ENCODE assay signal across 29 cellular contexts in the genomic region with DNA sequence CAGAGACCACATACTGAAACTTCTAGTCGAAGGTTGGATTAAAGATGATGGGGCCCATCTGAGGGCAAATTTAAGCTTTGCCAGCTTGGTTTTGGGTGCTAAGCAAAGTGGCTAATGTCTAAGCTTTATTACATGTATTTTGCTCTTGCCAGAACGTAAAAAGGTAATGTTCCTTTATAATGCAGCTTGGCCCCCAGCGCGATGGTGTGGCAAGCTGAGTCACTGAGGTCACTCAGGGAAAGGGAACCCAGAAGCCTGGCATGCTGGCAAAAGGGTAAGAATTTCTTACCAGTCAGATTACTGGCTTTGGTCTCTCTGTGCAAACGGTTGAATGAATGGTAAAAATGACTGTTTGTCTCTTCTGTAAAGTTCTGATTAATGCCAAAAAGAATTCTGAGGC.
"Had no signal": no experiment of that assay in that cellular context is flagged by ENCODE, and none has a peak within 500 bp of the region (broad histone marks: within the 10 kb centered on the region; RNA-seq: fewer than 3 reads in every experiment).

No MANE protein-coding gene starts in this region.

- H3K36me3 ChIP-seq: left lung, lower lobe of right lung, neutrophil, ovary, right atrium auricular region, right lobe of liver, spleen, tibial nerve, uterus had no signal

- H3K4me1 ChIP-seq: left lung, lower lobe of right lung, neural progenitor cell, right atrium auricular region, right lobe of liver, spleen, tibial nerve, uterus had no signal

- H3K9me3 ChIP-seq: neutrophil, ovary, right lobe of liver, uterus had no signal

- H3K27me3 ChIP-seq: left lung, neural progenitor cell, neutrophil, ovary, right atrium auricular region, right lobe of liver, spleen, tibial nerve, uterus had no signal

- H3K4me3 Mint-ChIP-seq: immature natural killer cell; naive B cell; natural killer cell; nephron progenitor cell; neural progenitor cell; stimulated activated effector memory CD8-positive, alpha-beta T cell treated with anti-CD3 and anti-CD28 coated beads, Interleukin-12 subunit alpha, Interleukin-12 subunit beta, amount 100 ng/mL, for 72 hours; stimulated activated naive CD8-positive, alpha-beta T cell treated with anti-CD3 and anti-CD28 coated beads, Interleukin-15, Interleukin-2, amounts not matched to agents 100 ng/mL and 50 ng/mL, for 24 hours; type B pancreatic cell had no signal

- H3K4me1 Mint-ChIP-seq: immature natural killer cell; naive B cell; natural killer cell; nephron progenitor cell; neural progenitor cell; stimulated activated effector memory CD8-positive, alpha-beta T cell treated with anti-CD3 and anti-CD28 coated beads, Interleukin-12 subunit alpha, Interleukin-12 subunit beta, amount 100 ng/mL, for 72 hours had no signal

- H3K27ac Mint-ChIP-seq: immature natural killer cell; naive B cell; natural killer cell; nephron progenitor cell; neural progenitor cell; progenitor cell of endocrine pancreas; stimulated activated effector memory CD8-positive, alpha-beta T cell treated with anti-CD3 and anti-CD28 coated beads, Interleukin-12 subunit alpha, Interleukin-12 subunit beta, amount 100 ng/mL, for 72 hours; stimulated activated naive CD8-positive, alpha-beta T cell treated with anti-CD3 and anti-CD28 coated beads, Interleukin-15, Interleukin-2, amounts not matched to agents 100 ng/mL and 50 ng/mL, for 24 hours; type B pancreatic cell had no signal

- FAIRE-seq: islet of Langerhans, kidney had no signal

- H3K4me3 ChIP-seq: left lung, lower lobe of right lung, neural progenitor cell, ovary, right atrium auricular region, right lobe of liver, skin epidermis, spleen, tibial nerve, uterus had no signal

- DNase-seq: hypothalamus; immature natural killer cell; kidney; left colon; left lung; lower lobe of right lung; mammary epithelial cell; mesenchymal stem cell; naive B cell; natural killer cell; nephron progenitor cell; occipital lobe; ovary; right lobe of liver; spleen; stimulated activated CD4-positive, alpha-beta T cell treated with anti-CD3 and anti-CD28 coated beads, Interleukin-4, amount 100 ng/mL, for 24 hours; stimulated activated naive CD4-positive, alpha-beta T cell; substantia nigra; uterus had no signal

- H3K27ac ChIP-seq: left lung, lower lobe of right lung, neural progenitor cell, neutrophil, ovary, right atrium auricular region, right lobe of liver, skin epidermis, spleen, tibial nerve, uterus had no signal

- H3K36me3 Mint-ChIP-seq: naive B cell; natural killer cell; neural progenitor cell; stimulated activated effector memory CD8-positive, alpha-beta T cell treated with anti-CD3 and anti-CD28 coated beads, Interleukin-12 subunit alpha, Interleukin-12 subunit beta, amount 100 ng/mL, for 72 hours; type B pancreatic cell had no signal

- H3K27me3 Mint-ChIP-seq: naive B cell; progenitor cell of endocrine pancreas; stimulated activated naive CD8-positive, alpha-beta T cell treated with anti-CD3 and anti-CD28 coated beads, Interleukin-15, Interleukin-2, amounts not matched to agents 100 ng/mL and 50 ng/mL, for 24 hours; type B pancreatic cell had no signal
